21 cellular contexts compared by ENCODE assay signal in genomic region chrX:97027384-97027922, GRCh38.
DNase-seq lines count a peak whose midpoint lies in the region; ATAC-seq and TF ChIP-seq lines count a peak whose summit lies in the region.
"Had no signal": no experiment of that assay in that cellular context is flagged by ENCODE, and none has a peak within 500 bp of the region (broad histone marks: within the 10 kb centered on the region; RNA-seq: fewer than 3 reads in every experiment).

No MANE protein-coding gene starts in this region.

- no peak for ATAC-seq in GM19395 (IDR thresholded peaks at IDR 0.05; ENCODE audit: unreplicated experiment)
- ATAC-seq: esophagus mucosa had no signal

- DNase-seq in NCI-H1105 (lab: John Stamatoyannopoulos, UW) (peak; percentile 17), NCI-H2196 (lab: John Stamatoyannopoulos, UW; ENCODE audit: unreplicated experiment) (peak; percentile 33), astrocyte of the hippocampus (ENCODE audit: low read depth, low spot score) (peak; percentile 49), type B pancreatic cell (ENCODE audit: extremely low spot score, unreplicated experiment) (no peak), germinal center (ENCODE audit: low spot score) (no peak), esophagus muscularis mucosa (ENCODE audit: extremely low spot score) (no peak)
- DNase-seq: activated CD8-positive, alpha-beta memory T cell treated with anti-CD3 and anti-CD28 coated beads for 24 hours; aorta; DND-41; glutamatergic neuron; islet precursor cell; sigmoid colon; stimulated activated CD4-positive, alpha-beta T cell treated with anti-CD3 and anti-CD28 coated beads, Interleukin-2, amount 100 ng/mL, for 48 hours; T-helper 1 cell had no signal

- no peaks in the 10 kb centered on the region for H3K27me3 Mint-ChIP-seq in type B pancreatic cell
- H3K27me3 Mint-ChIP-seq: dendritic cell treated with granulocyte-macrophage colony-stimulating factor and Interleukin-4, amounts not matched to agents 40 ng/mL and 50 ng/mL, for 4 days had no signal

- intact Hi-C loops in esophagus muscularis mucosa (cut with DNase I): no loop called here

- no peak overlapping the region for H3K27ac ChIP-seq in esophagus muscularis mucosa (replicated peaks in 1 of 4)
- H3K27ac ChIP-seq: BLaER1, sigmoid colon, suprapubic skin had no signal

- no peak for TF ChIP-seq POLR2A in esophagus muscularis mucosa (IDR thresholded peaks at IDR 0.05; ENCODE audit: low read depth)

- H3K9me3 ChIP-seq in esophagus muscularis mucosa: no peaks in the 10 kb centered on the region
- H3K9me3 ChIP-seq: BLaER1, sigmoid colon, suprapubic skin had no signal

- peak overlapping the region; percentile 18 for H3K27ac Mint-ChIP-seq in type B pancreatic cell
- H3K27ac Mint-ChIP-seq: activated T-helper 2 cell treated with anti-CD3 and anti-CD28 coated beads, Interferon-gamma antibody, Interleukin-2, Interleukin-4, amounts not matched to agents 10 μg/mL and 5 μg/mL and 100 μg/mL, durations not matched to agents 14 hours and 24 hours and 36 hours; dendritic cell treated with granulocyte-macrophage colony-stimulating factor and Interleukin-4, amounts not matched to agents 40 ng/mL and 50 ng/mL, for 4 days; mesothelial cell of epicardium had no signal

- peaks cover 9% of the 10 kb centered on the region for H3K4me1 Mint-ChIP-seq in type B pancreatic cell (ENCODE audit: unreplicated experiment)

- no peaks in the 10 kb centered on the region for H3K27me3 ChIP-seq in esophagus muscularis mucosa
- H3K27me3 ChIP-seq: sigmoid colon, suprapubic skin had no signal

- no peaks in the 10 kb centered on the region for H3K4me1 ChIP-seq in esophagus muscularis mucosa
- H3K4me1 ChIP-seq: BLaER1, sigmoid colon, suprapubic skin had no signal

- H3K36me3 Mint-ChIP-seq in type B pancreatic cell: no peaks in the 10 kb centered on the region

- TF ChIP-seq EP300 in esophagus muscularis mucosa (IDR thresholded peaks at IDR 0.05): no peak

- H3K9me3 Mint-ChIP-seq in type B pancreatic cell: peaks cover 4% of the 10 kb centered on the region
- H3K9me3 Mint-ChIP-seq: activated T-helper 2 cell treated with anti-CD3 and anti-CD28 coated beads, Interferon-gamma antibody, Interleukin-2, Interleukin-4, amounts not matched to agents 10 μg/mL and 5 μg/mL and 100 μg/mL, durations not matched to agents 14 hours and 24 hours and 36 hours; dendritic cell treated with granulocyte-macrophage colony-stimulating factor and Interleukin-4, amounts not matched to agents 40 ng/mL and 50 ng/mL, for 4 days had no signal

- TF ChIP-seq CTCF in type B pancreatic cell (conservative IDR thresholded peaks at IDR 0.05) (no peak), esophagus muscularis mucosa (IDR thresholded peaks at IDR 0.05) (no peak)

- 32% methylated on average over 6 of the region's 6 CpGs for WGBS in esophagus muscularis mucosa

- peak overlapping the region; percentile 9 for H3K4me3 Mint-ChIP-seq in type B pancreatic cell
- H3K4me3 Mint-ChIP-seq: dendritic cell treated with granulocyte-macrophage colony-stimulating factor and Interleukin-4, amounts not matched to agents 40 ng/mL and 50 ng/mL, for 4 days; mesothelial cell of epicardium had no signal

- no peak overlapping the region for H3K4me3 ChIP-seq in esophagus muscularis mucosa
- H3K4me3 ChIP-seq: BLaER1, sigmoid colon, suprapubic skin had no signal

- no peaks in the 10 kb centered on the region for H3K36me3 ChIP-seq in esophagus muscularis mucosa
- H3K36me3 ChIP-seq: BLaER1, sigmoid colon, suprapubic skin had no signal

Comparison
In these comparisons a context has a peak if more than half of its experiments do, and no peak if none do; other contexts are left out.
1. DNase-seq: peak in NCI-H1105 (single experiment), NCI-H2196 (single experiment) and astrocyte of the hippocampus (single experiment); none in type B pancreatic cell (single experiment), germinal center (single experiment) and esophagus muscularis mucosa (single experiment).